ENCODE assay signal across 26 cellular contexts in genomic region chr13:105121221-105121620, GRCh38.
"Had no signal": no experiment of that assay in that cellular context is flagged by ENCODE, and none has a peak within 500 bp of the region (broad histone marks: within the 10 kb centered on the region; RNA-seq: fewer than 3 reads in every experiment).

No MANE protein-coding gene starts in this region.

- H3K4me3 ChIP-seq: neural progenitor cell, ovary, psoas muscle, right lobe of liver, sigmoid colon, stomach, thoracic aorta, thyroid gland, tibial nerve, upper lobe of left lung, vagina had no signal

- H3K79me2 ChIP-seq: parathyroid adenoma had no signal

- FAIRE-seq: small intestine, urothelium cell line had no signal

- H3K27ac ChIP-seq: neural progenitor cell, ovary, parathyroid adenoma, psoas muscle, right lobe of liver, sigmoid colon, stomach, thoracic aorta, thyroid gland, tibial nerve, upper lobe of left lung, vagina had no signal

- H3K4me2 ChIP-seq: neural progenitor cell had no signal

- H3K36me3 ChIP-seq: neural progenitor cell, ovary, right lobe of liver, sigmoid colon, stomach, thoracic aorta, thyroid gland, tibial nerve, upper lobe of left lung, vagina had no signal

- ATAC-seq: natural killer cell; psoas muscle; right cardiac atrium; right lobe of liver; stimulated activated effector memory CD8-positive, alpha-beta T cell treated with anti-CD3 and anti-CD28 coated beads, Interleukin-12 subunit alpha, Interleukin-12 subunit beta, amount 100 ng/mL, for 72 hours; stimulated activated naive B cell treated with anti-CD40 and anti-IgM and Interleukin-4, amounts not matched to agents 10 μg/mL and 1 μg/mL and 100 μg/mL, for 72 hours had no signal

- H3K9ac ChIP-seq: neural progenitor cell, parathyroid adenoma had no signal

- H3K9me3 ChIP-seq: ovary, psoas muscle, right lobe of liver, sigmoid colon, stomach, thoracic aorta, thyroid gland, tibial nerve, upper lobe of left lung, vagina had no signal

- H2AFZ ChIP-seq: neural progenitor cell, parathyroid adenoma had no signal

- DNase-seq: natural killer cell; occipital lobe; ovary; posterior cingulate gyrus; psoas muscle; right cardiac atrium; right lobe of liver; sigmoid colon; small intestine; stimulated activated CD4-positive, alpha-beta T cell treated with anti-CD3 and anti-CD28 coated beads, Interleukin-15, amount 100 ng/mL, for 24 hours; stimulated activated CD4-positive, alpha-beta T cell treated with anti-CD3 and anti-CD28 coated beads, Interleukin-2, amount 100 ng/mL, for 24 hours; stimulated activated CD4-positive, alpha-beta T cell treated with anti-CD3 and anti-CD28 coated beads, Interleukin-2, amount 100 ng/mL, for 48 hours; stimulated activated CD4-positive, alpha-beta T cell treated with anti-CD3 and anti-CD28 coated beads, Interleukin-4, amount 100 ng/mL, for 24 hours; stimulated activated naive B cell treated with anti-CD40 and anti-IgM and Interleukin-4, amounts not matched to agents 10 μg/mL and 1 μg/mL and 100 μg/mL, for 72 hours; stimulated activated naive CD4-positive, alpha-beta T cell treated with Interleukin-2 at 50 U/mL for 16 hours; stomach; thyroid gland; trophoblast cell; upper lobe of left lung had no signal

- H3K27me3 ChIP-seq: neural progenitor cell, ovary, right lobe of liver, sigmoid colon, stomach, thyroid gland, tibial nerve, upper lobe of left lung, vagina had no signal

- H3K4me1 ChIP-seq: neural progenitor cell, parathyroid adenoma, psoas muscle, right lobe of liver, sigmoid colon, stomach, thyroid gland, tibial nerve, upper lobe of left lung, vagina had no signal
